In genomic region chrX:119690921-119691716, GRCh38 we compare ENCODE assay signal across 8 cellular contexts.
DNase-seq lines count a peak whose midpoint lies in the region; ATAC-seq and TF ChIP-seq lines count a peak whose summit lies in the region.

No MANE protein-coding gene starts in this region.

- DNase-seq in EH (ENCODE audit: low read depth) = peak; percentile 68
- peak; percentile 73 for DNase-seq in activated naive CD4-positive, alpha-beta T cell treated with anti-CD3 and anti-CD28 coated beads, Interleukin-2, amount 50 U/mL, for 16 hours
- no peak for DNase-seq in DMS53 treated with DMSO at 0.1 percent for 48 hours (lab: John Stamatoyannopoulos, UW; ENCODE audit: unreplicated experiment)

- peaks cover 47% of the 10 kb centered on the region for H3K79me2 ChIP-seq in OCI-LY1 (ENCODE audit: insufficient read depth, low read length)

- no peak for ATAC-seq in GM21786 (IDR thresholded peaks at IDR 0.05; ENCODE audit: unreplicated experiment)
- no peak for ATAC-seq in GM21515 (IDR thresholded peaks at IDR 0.05; ENCODE audit: unreplicated experiment)
- no peak for ATAC-seq in GM21717 (IDR thresholded peaks at IDR 0.05; ENCODE audit: unreplicated experiment)

- H3K4me3 ChIP-seq in OCI-LY1 (ENCODE audit: low read depth, low read length, poor library complexity, severe bottlenecking) (peak overlapping the region; percentile 88), mucosa of rectum (ENCODE audit: low read length in 2 of 2) (peak overlapping the region; percentile 3 to 74)

- no peaks in the 10 kb centered on the region for H3K9me2 ChIP-seq in OCI-LY1 (ENCODE audit: low read depth, low read length)

- 0 out of 2 replicates have a peak, but pooled peaks cover 3% of the 10 kb centered on the region for H3F3A ChIP-seq in OCI-LY1 (ENCODE audit: insufficient read depth, low read length)

- no peak for TF ChIP-seq CTCF in OCI-LY1 (IDR thresholded peaks at IDR 0.05; ENCODE audit: low read length)

- peak overlapping the region; percentile 77 for H3K9ac ChIP-seq in OCI-LY1 (ENCODE audit: low read length)
- H3K9ac ChIP-seq in mucosa of rectum (ENCODE audit: low read depth in 1 of 2, low read length in 2 of 2) = peak overlapping the region in 1 of 2 donors; percentile 41

- no peaks in the 10 kb centered on the region for H3K27me3 ChIP-seq in OCI-LY1 (ENCODE audit: insufficient read depth, low read length)
- no peaks in the 10 kb centered on the region for H3K27me3 ChIP-seq in mucosa of rectum (ENCODE audit: control insufficient read depth in 2 of 2, insufficient read depth in 2 of 2, low read length in 2 of 2)

- H3K27ac ChIP-seq in OCI-LY1 (ENCODE audit: low read depth, low read length, poor library complexity, severe bottlenecking) (peak overlapping the region; percentile 97), mucosa of rectum (ENCODE audit: low read depth in 2 of 2, low read length in 2 of 2) (peak overlapping the region in 1 of 2 donors; percentile 23)

- H3K36me3 ChIP-seq in OCI-LY1 (ENCODE audit: insufficient read depth, low read length) (0 out of 2 replicates have a peak, but pooled peaks cover 5% of the 10 kb centered on the region), mucosa of rectum (ENCODE audit: control insufficient read depth in 2 of 2, insufficient read depth in 2 of 2, low read length in 2 of 2) (no peaks in the 10 kb centered on the region)

- H3K4me1 ChIP-seq in OCI-LY1 (ENCODE audit: insufficient read depth, low read length, severe bottlenecking) (peaks cover 80% of the 10 kb centered on the region), mucosa of rectum (ENCODE audit: control insufficient read depth in 2 of 2, insufficient read depth in 2 of 2, low read length in 2 of 2) (peaks cover under 1 to 4% of the 10 kb centered on the region in 2 donors)

- H4K20me1 ChIP-seq in OCI-LY1 (ENCODE audit: insufficient read depth, low read length) = no peaks in the 10 kb centered on the region

- H3K9me3 ChIP-seq in OCI-LY1 (ENCODE audit: low read length) = no peaks in the 10 kb centered on the region
- H3K9me3 ChIP-seq in mucosa of rectum (ENCODE audit: control insufficient read depth in 2 of 2, low read length in 2 of 2) = no peaks in the 10 kb centered on the region

- H3K4me2 ChIP-seq in OCI-LY1 (ENCODE audit: low read length) = peak overlapping the region; percentile 78

- no peak overlapping the region for H2AFZ ChIP-seq in OCI-LY1 (ENCODE audit: low read length)
